In genomic region chr15:74724570-74725240, GRCh38 we compare ENCODE assay signal across 9 cellular contexts. TPM values are rescaled to one million over a fixed set of nuclear protein-coding genes. Genes with fewer than 3 reads are reported as not detected.
DNase-seq lines count a peak whose midpoint lies in the region; ATAC-seq and TF ChIP-seq lines count a peak whose summit lies in the region.
"Had no signal": no experiment of that assay in that cellular context is flagged by ENCODE, and none has a peak within 500 bp of the region (broad histone marks: within the 10 kb centered on the region; RNA-seq: fewer than 3 reads in every experiment).

No MANE protein-coding gene starts in this region.

- H4K20me1 ChIP-seq in PC-3 (ENCODE audit: low read length) = no peaks in the 10 kb centered on the region

- no peak overlapping the region for H3K4me2 ChIP-seq in PC-3 (ENCODE audit: low read length)

- POLR2A ChIA-PET in T-cell (lab: Charles Lee) (no interaction called here), PC-3 (lab: Charles Lee; ENCODE audit: unreplicated experiment) (no interaction called here)

- H3K9ac ChIP-seq in skeletal muscle tissue (ENCODE audit: low read depth in 1 of 3, low read length in 3 of 3) (peak overlapping the region in 1 of 3 donors; percentile 74), PC-3 (ENCODE audit: low read length) (no peak overlapping the region)

- H3F3A ChIP-seq in PC-3 (ENCODE audit: low read length, unreplicated experiment) = no peaks in the 10 kb centered on the region

- H3K4me3 Mint-ChIP-seq in activated T-cell treated with anti-CD3 and anti-CD28 coated beads, Interleukin-2, amount 50 U/mL, for 72 hours = peak overlapping the region; percentile 79 to 82
- peak overlapping the region; percentile 71 to 81 (median 76) for H3K4me3 Mint-ChIP-seq in T-cell
- peak overlapping the region; percentile 83 to 85 for H3K4me3 Mint-ChIP-seq in effector memory CD8-positive, alpha-beta T cell

- no peaks in the 10 kb centered on the region for H3K9me3 Mint-ChIP-seq in activated T-cell treated with anti-CD3 and anti-CD28 coated beads, Interleukin-2, amount 50 U/mL, for 72 hours
- no peaks in the 10 kb centered on the region for H3K9me3 Mint-ChIP-seq in T-cell
- H3K9me3 Mint-ChIP-seq in effector memory CD8-positive, alpha-beta T cell = no peaks in the 10 kb centered on the region

- H3K27ac ChIP-seq in skeletal muscle tissue (ENCODE audit: low read depth, low read length) = no peak overlapping the region
- H3K27ac ChIP-seq in PC-3 (ENCODE audit: low read length) = no peak overlapping the region

- H3K4me1 ChIP-seq in skeletal muscle tissue (ENCODE audit: control insufficient read depth in 3 of 3, insufficient read depth in 3 of 3, low read length in 3 of 3) = peaks cover 18 to 20% (median 18%) of the 10 kb centered on the region in 3 donors
- peaks cover 8% of the 10 kb centered on the region; the same call in 1 of the 2 replicates for H3K4me1 ChIP-seq in PC-3 (ENCODE audit: insufficient read depth, low read length)

- no peaks in the 10 kb centered on the region for H3K9me3 ChIP-seq in skeletal muscle tissue (ENCODE audit: control insufficient read depth in 3 of 3, low read length in 3 of 3)
- H3K9me3 ChIP-seq in PC-3 (ENCODE audit: low read length) = no peaks in the 10 kb centered on the region

- intact Hi-C loops in PC-3 (cut with micrococcal nuclease) = no loop called here

- no peaks in the 10 kb centered on the region for H3K36me3 Mint-ChIP-seq in activated T-cell treated with anti-CD3 and anti-CD28 coated beads, Interleukin-2, amount 50 U/mL, for 72 hours (ENCODE audit: insufficient read depth in 2 of 2)
- no peaks in the 10 kb centered on the region for H3K36me3 Mint-ChIP-seq in T-cell
- no peaks in the 10 kb centered on the region for H3K36me3 Mint-ChIP-seq in effector memory CD8-positive, alpha-beta T cell (ENCODE audit: insufficient read depth)

- H3K4me3 ChIP-seq in skeletal muscle tissue (ENCODE audit: low read length in 3 of 3) = peak overlapping the region in 2 of 3 donors; percentile 30 to 49
- H3K4me3 ChIP-seq in PC-3 (ENCODE audit: low read length) = no peak overlapping the region

- no peak overlapping the region for H3K27ac Mint-ChIP-seq in activated T-cell treated with anti-CD3 and anti-CD28 coated beads, Interleukin-2, amount 50 U/mL, for 72 hours
- H3K27ac Mint-ChIP-seq in T-cell = no peak overlapping the region
- H3K27ac Mint-ChIP-seq in effector memory CD8-positive, alpha-beta T cell = no peak overlapping the region

- peaks cover 19% of the 10 kb centered on the region for H3K27me3 Mint-ChIP-seq in activated T-cell treated with anti-CD3 and anti-CD28 coated beads, Interleukin-2, amount 50 U/mL, for 72 hours (ENCODE audit: low read depth)
- peaks cover under 1 to 9% of the 10 kb centered on the region in 2 donors for H3K27me3 Mint-ChIP-seq in T-cell
- peaks cover 14 to 20% of the 10 kb centered on the region in 2 donors for H3K27me3 Mint-ChIP-seq in effector memory CD8-positive, alpha-beta T cell

- peaks cover 19% of the 10 kb centered on the region for H3K4me1 Mint-ChIP-seq in activated T-cell treated with anti-CD3 and anti-CD28 coated beads, Interleukin-2, amount 50 U/mL, for 72 hours (ENCODE audit: low read depth)
- H3K4me1 Mint-ChIP-seq in T-cell = peaks cover 9 to 13% (median 11%) of the 10 kb centered on the region in 3 donors
- H3K4me1 Mint-ChIP-seq in effector memory CD8-positive, alpha-beta T cell (ENCODE audit: low read depth in 2 of 2) = peaks cover 11% of the 10 kb centered on the region in 2 donors

- CTCF ChIA-PET in T-cell (lab: Charles Lee) (interaction anchor here in 1 of 2 donors (0.6 kb wide), 1 partner anchor 349 kb away, joined by 3 read pairs; no protein-coding TSS in a partner anchor), PC-3 (lab: Charles Lee) (no interaction called here)

- no peak for TF ChIP-seq CTCF in PC-3 (conservative IDR thresholded peaks at IDR 0.05; ENCODE audit: low read depth, low read length)

- no peak for ATAC-seq in activated T-cell treated with anti-CD3 and anti-CD28 coated beads, Interleukin-2, amount 50 U/mL, for 72 hours (replicated peaks in 1 of 2)
- ATAC-seq in T-cell (replicated peaks in 1 of 4) (no peak), PC-3 (no peak)
- ATAC-seq in effector memory CD8-positive, alpha-beta T cell (replicated peaks) = no peak

- H3K36me3 ChIP-seq in skeletal muscle tissue (ENCODE audit: control insufficient read depth in 3 of 3, insufficient read depth in 3 of 3, low read length in 3 of 3) = no peaks in the 10 kb centered on the region
- H3K36me3 ChIP-seq in PC-3 (ENCODE audit: low read depth, low read length) = no peaks in the 10 kb centered on the region

- TF ChIP-seq POLR2A in erythroblast (IDR thresholded peaks at IDR 0.05; ENCODE audit: low read length) = no peak

- H3K9me2 ChIP-seq in PC-3 (replicated peaks; ENCODE audit: low read length) = no peaks in the 10 kb centered on the region

- H2AFZ ChIP-seq in PC-3 (ENCODE audit: low read length) = no peak overlapping the region

- no TSS peak for BruUV-seq in PC-3 (replicated peaks; lab: Mats Ljungman, UMichigan)

- H3K27me3 ChIP-seq in skeletal muscle tissue (ENCODE audit: control insufficient read depth in 3 of 3, insufficient read depth in 3 of 3, low read length in 3 of 3) = peaks cover 3 to 12% (median 9%) of the 10 kb centered on the region in 3 donors
- H3K27me3 ChIP-seq in PC-3 (ENCODE audit: low read length) = no peaks in the 10 kb centered on the region

- DNase-seq in activated T-cell treated with anti-CD3 and anti-CD28 coated beads, Interleukin-2, amount 50 U/mL, for 72 hours = no peak
- no peak for DNase-seq in activated T-cell treated with anti-CD3 and anti-CD28 coated beads, Interleukin-2, amount 50 U/mL, for 1 hour
- no peak for DNase-seq in T-cell
- no peak for DNase-seq in effector memory CD8-positive, alpha-beta T cell
- no peak for DNase-seq in erythroblast (lab: John Stamatoyannopoulos, UW)
- DNase-seq in glomerular visceral epithelial cell (ENCODE audit: extremely low spot score) = no peak
- no peak for DNase-seq in PC-3
- DNase-seq: DND-41 had no signal

- H3K79me2 ChIP-seq in PC-3 (ENCODE audit: low read length) = no peaks in the 10 kb centered on the region

RNA-seq across cellular contexts. Expression of gene CYP1A1, which starts 0.6 kb away (rescaled TPM):
- total RNA-seq in activated T-cell treated with anti-CD3 and anti-CD28 coated beads, Interleukin-2, amount 50 U/mL, for 72 hours = 1 to 10 TPM; 3.4 to 5.4 TPM
- total RNA-seq in T-cell = 1 to 10 TPM in 3 of 5 donors, under 1 TPM in 1, not detected in 1; 0.14 to 3.3 (median 1.9) TPM
- not detected for total RNA-seq in skeletal muscle tissue
- 2.3 and 2.5 TPM in 2 replicates for total RNA-seq in PC-3 (2014; rRNA removed)

RNA-seq across cellular contexts. Expression of gene CYP1A2, which starts 23.9 kb away (rescaled TPM):
- not detected for total RNA-seq in activated T-cell treated with anti-CD3 and anti-CD28 coated beads, Interleukin-2, amount 50 U/mL, for 72 hours
- total RNA-seq in T-cell (not detected), skeletal muscle tissue (not detected), PC-3 (2014; rRNA removed) (not detected in 2 replicates)

RNA-seq across cellular contexts. Expression of gene EDC3, which starts 28.9 kb away (rescaled TPM):
- 10 to 100 TPM; 50.6 to 52.3 TPM for total RNA-seq in activated T-cell treated with anti-CD3 and anti-CD28 coated beads, Interleukin-2, amount 50 U/mL, for 72 hours
- total RNA-seq in T-cell (10 to 100 TPM; 31.8 to 49.4 (median 43.2) TPM), skeletal muscle tissue (16.2 TPM), PC-3 (2014; rRNA removed) (9.9 and 15.6 TPM in 2 replicates)

RNA-seq across cellular contexts. Expression of gene CSK, which starts 57.2 kb away (rescaled TPM):
- total RNA-seq in activated T-cell treated with anti-CD3 and anti-CD28 coated beads, Interleukin-2, amount 50 U/mL, for 72 hours = 100 to 1,000 TPM; 200 to 267 TPM
- total RNA-seq in T-cell (100 to 1,000 TPM; 198 to 296 (median 271) TPM), skeletal muscle tissue (13.6 TPM), PC-3 (2014; rRNA removed) (38.0 and 50.3 TPM in 2 replicates)
